9 cellular contexts compared by ENCODE assay signal in genomic region chr2:75466708-75467311, GRCh38.
DNase-seq lines count a peak whose midpoint lies in the region; ATAC-seq, FAIRE-seq and TF ChIP-seq lines count a peak whose summit lies in the region.
"Had no signal": no experiment of that assay in that cellular context is flagged by ENCODE, and none has a peak within 500 bp of the region (broad histone marks: within the 10 kb centered on the region; RNA-seq: fewer than 3 reads in every experiment).

No MANE protein-coding gene starts in this region.

- H3K9me3 ChIP-seq in CD8-positive, alpha-beta T cell (ENCODE audit: low read length) = no peaks in the 10 kb centered on the region
- no peaks in the 10 kb centered on the region for H3K9me3 ChIP-seq in psoas muscle

- peak in 1 of 7 experiments; percentile 13 for DNase-seq in CD8-positive, alpha-beta T cell
- DNase-seq in GM19239 (ENCODE audit: insufficient read length, low spot score) = peak; percentile 12
- peak; percentile 24 for DNase-seq in NCI-H226
- DNase-seq in dermis blood vessel endothelial cell = peak; percentile 40
- DNase-seq in psoas muscle = no peak
- no peak for DNase-seq in stimulated activated effector memory CD8-positive, alpha-beta T cell treated with anti-CD3 and anti-CD28 coated beads, Interleukin-12 subunit alpha, Interleukin-12 subunit beta, amount 100 ng/mL, for 72 hours (ENCODE audit: low spot score in 2 of 2)

- intact Hi-C loops in CD8-positive, alpha-beta T cell (cut with DNase I, micrococcal nuclease) = loop anchor here (2.0 to 10.0 kb wide), 4 partner anchors 138 to 548 kb away; no protein-coding TSS in a partner anchor
- intact Hi-C loops in psoas muscle (cut with DNase I) = loop anchor here (5.0 to 10.0 kb wide), 2 partner anchors 138 to 145 kb away; no protein-coding TSS in a partner anchor

- no peaks in the 10 kb centered on the region for H3K36me3 Mint-ChIP-seq in CD8-positive, alpha-beta T cell
- H3K36me3 Mint-ChIP-seq in stimulated activated effector memory CD8-positive, alpha-beta T cell treated with anti-CD3 and anti-CD28 coated beads, Interleukin-12 subunit alpha, Interleukin-12 subunit beta, amount 100 ng/mL, for 72 hours = no peaks in the 10 kb centered on the region

- H3K36me3 ChIP-seq in CD8-positive, alpha-beta T cell (ENCODE audit: insufficient read depth, low read length) = no peaks in the 10 kb centered on the region
- no peaks in the 10 kb centered on the region for H3K36me3 ChIP-seq in psoas muscle (ENCODE audit: insufficient read depth in 1 of 2, low read depth in 1 of 2)

- H3K4me3 ChIP-seq in CD8-positive, alpha-beta T cell (ENCODE audit: low read depth, low read length) = no peak overlapping the region
- H3K4me3 ChIP-seq in psoas muscle = no peak overlapping the region

- peaks cover 11% of the 10 kb centered on the region for H3K27me3 Mint-ChIP-seq in CD8-positive, alpha-beta T cell (ENCODE audit: low read depth)

- no peak overlapping the region for H3K4me3 Mint-ChIP-seq in CD8-positive, alpha-beta T cell
- H3K4me3 Mint-ChIP-seq in stimulated activated effector memory CD8-positive, alpha-beta T cell treated with anti-CD3 and anti-CD28 coated beads, Interleukin-12 subunit alpha, Interleukin-12 subunit beta, amount 100 ng/mL, for 72 hours = no peak overlapping the region

- POLR2A ChIA-PET in CD8-positive, alpha-beta T cell (lab: Charles Lee) = no interaction called here

- WGBS in psoas muscle, 3 donors = 28 to 53% (median 31%) methylated on average over 3 of the region's 3 CpGs

- CTCF ChIA-PET in CD8-positive, alpha-beta T cell (lab: Charles Lee) = interaction anchor here (1.2 to 1.6 kb wide), 4 partner anchors 9 to 402 kb away, joined by 3 to 5 read pairs (median 4); no protein-coding TSS in a partner anchor

- no peaks in the 10 kb centered on the region for H3K4me1 Mint-ChIP-seq in CD8-positive, alpha-beta T cell (ENCODE audit: low read depth)
- H3K4me1 Mint-ChIP-seq in stimulated activated effector memory CD8-positive, alpha-beta T cell treated with anti-CD3 and anti-CD28 coated beads, Interleukin-12 subunit alpha, Interleukin-12 subunit beta, amount 100 ng/mL, for 72 hours = no peaks in the 10 kb centered on the region

- FAIRE-seq in GM19239 (lab: Jason Lieb, UNC) = peak; percentile 95

- ATAC-seq in CD8-positive, alpha-beta T cell = no peak
- ATAC-seq in psoas muscle = no peak
- ATAC-seq in HG02852 (IDR thresholded peaks at IDR 0.05; ENCODE audit: unreplicated experiment) = no peak
- no peak for ATAC-seq in stimulated activated effector memory CD8-positive, alpha-beta T cell treated with anti-CD3 and anti-CD28 coated beads, Interleukin-12 subunit alpha, Interleukin-12 subunit beta, amount 100 ng/mL, for 72 hours
- ATAC-seq in HG03159 (IDR thresholded peaks at IDR 0.05; ENCODE audit: unreplicated experiment) = no peak
- ATAC-seq: left colon had no signal

- no peak overlapping the region for H3K27ac Mint-ChIP-seq in CD8-positive, alpha-beta T cell
- no peak overlapping the region for H3K27ac Mint-ChIP-seq in stimulated activated effector memory CD8-positive, alpha-beta T cell treated with anti-CD3 and anti-CD28 coated beads, Interleukin-12 subunit alpha, Interleukin-12 subunit beta, amount 100 ng/mL, for 72 hours

- H3K27ac ChIP-seq in CD8-positive, alpha-beta T cell (ENCODE audit: low read depth, low read length) = no peak overlapping the region
- H3K27ac ChIP-seq in psoas muscle = no peak overlapping the region

- no peaks in the 10 kb centered on the region for H3K27me3 ChIP-seq in CD8-positive, alpha-beta T cell (ENCODE audit: insufficient read depth, low read length)
- no peaks in the 10 kb centered on the region for H3K27me3 ChIP-seq in psoas muscle (ENCODE audit: insufficient read depth in 3 of 3, low read length in 2 of 3)

- TF ChIP-seq CTCF in CD8-positive, alpha-beta T cell (IDR thresholded peaks at IDR 0.05) = peak; percentile 44
- TF ChIP-seq CTCF in psoas muscle (IDR thresholded peaks at IDR 0.05) = peak; percentile 3

- no peaks in the 10 kb centered on the region for H3K9me3 Mint-ChIP-seq in CD8-positive, alpha-beta T cell
- no peaks in the 10 kb centered on the region for H3K9me3 Mint-ChIP-seq in stimulated activated effector memory CD8-positive, alpha-beta T cell treated with anti-CD3 and anti-CD28 coated beads, Interleukin-12 subunit alpha, Interleukin-12 subunit beta, amount 100 ng/mL, for 72 hours

- H3K4me1 ChIP-seq in CD8-positive, alpha-beta T cell (ENCODE audit: insufficient read depth, low read length) = no peaks in the 10 kb centered on the region
- H3K4me1 ChIP-seq in psoas muscle = no peaks in the 10 kb centered on the region

Comparison
In these comparisons a context has a peak if more than half of its experiments do, and no peak if none do; other contexts are left out.
1. DNase-seq: peak in GM19239 (single experiment), NCI-H226 (single experiment) and dermis blood vessel endothelial cell (single experiment); none in psoas muscle (0 of 2) and stimulated activated effector memory CD8-positive, alpha-beta T cell treated with anti-CD3 and anti-CD28 coated beads, Interleukin-12 subunit alpha, Interleukin-12 subunit beta, amount 100 ng/mL, for 72 hours (0 of 2).